33 cellular contexts compared by ENCODE assay signal in the genomic region with DNA sequence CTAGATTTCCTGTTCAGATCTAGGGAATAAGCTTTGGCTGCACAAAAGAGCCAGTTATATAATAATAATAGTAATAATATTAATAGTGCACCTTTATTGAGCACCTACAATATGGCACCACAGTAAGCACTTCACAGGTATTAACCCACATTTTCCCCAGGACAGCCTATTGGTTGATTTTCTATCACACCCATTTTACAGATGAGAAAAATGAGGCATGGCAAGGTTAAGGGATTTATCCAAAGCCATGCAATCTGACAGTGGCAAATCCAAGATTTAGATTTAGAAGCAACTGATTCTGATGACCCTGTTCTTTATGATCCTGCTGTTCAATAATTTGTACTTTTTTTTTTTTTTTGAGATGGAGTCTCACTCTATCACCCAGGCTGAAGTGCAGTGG.
"Had no signal": no experiment of that assay in that cellular context is flagged by ENCODE, and none has a peak within 500 bp of the region (broad histone marks: within the 10 kb centered on the region; RNA-seq: fewer than 3 reads in every experiment).

No MANE protein-coding gene starts in this region.

- FAIRE-seq: astrocyte, bronchial epithelial cell had no signal

- DNase-seq: activated effector memory CD4-positive, alpha-beta T cell treated with anti-CD3 and anti-CD28 coated beads, Interleukin-2, amount 50 U/mL, for 16 hours; activated effector memory CD4-positive, alpha-beta T cell treated with Interleukin-2 at 50 U/mL for 16 hours; activated gamma-delta T cell; activated gamma-delta T cell treated with Interleukin-2 at 50 U/mL for 16 hours; activated naive CD4-positive, alpha-beta T cell; activated naive CD4-positive, alpha-beta T cell treated with anti-CD3 and anti-CD28 coated beads for 36 hours; activated naive CD4-positive, alpha-beta T cell treated with anti-CD3 and anti-CD28 coated beads, Interleukin-2, amount 10 ng/mL, durations not matched to agents 7 days and 5 days; activated naive CD4-positive, alpha-beta T cell treated with anti-CD3 and anti-CD28 coated beads, Interleukin-2, amount 50 U/mL, for 16 hours; activated naive CD4-positive, alpha-beta T cell treated with Interleukin-2 at 50 U/mL for 16 hours; activated naive CD8-positive, alpha-beta T cell treated with anti-CD3 and anti-CD28 coated beads for 36 hours; activated naive CD8-positive, alpha-beta T cell treated with anti-CD3 and anti-CD28 coated beads, Interleukin-2, amount 10 ng/mL, durations not matched to agents 7 days and 5 days; activated naive CD8-positive, alpha-beta T cell treated with anti-CD3 and anti-CD28 coated beads, Interleukin-2, amount 50 U/mL, for 24 hours; activated T-cell treated with anti-CD3 and anti-CD28 coated beads, Interleukin-2, amount 50 U/mL, for 24 hours; activated T-cell treated with anti-CD3 and anti-CD28 coated beads, Interleukin-2, amount 50 U/mL, for 4 hours; activated T-cell treated with anti-CD3 and anti-CD28 coated beads, Interleukin-2, amount 50 U/mL, for 48 hours; activated T-cell treated with anti-CD3 and anti-CD28 coated beads, Interleukin-2, amount 50 U/mL, for 72 hours; adrenal gland; amniotic stem cell; amygdala; anterior cingulate cortex; aorta; body of pancreas; brain microvascular endothelial cell; caudate nucleus; central memory CD4-positive, alpha-beta T cell; cerebellar nuclear complex had no signal

- H3K4me1 ChIP-seq: adrenal gland, ascending aorta, body of pancreas, breast epithelium had no signal

- H3K9me3 ChIP-seq: adrenal gland, ascending aorta, body of pancreas, breast epithelium had no signal

- H3K27me3 ChIP-seq: ascending aorta, body of pancreas, brain microvascular endothelial cell, breast epithelium had no signal

- H3K36me3 ChIP-seq: adrenal gland, ascending aorta, brain microvascular endothelial cell, breast epithelium, cardiac muscle cell had no signal

- H3K27ac ChIP-seq: adrenal gland, ascending aorta, body of pancreas, brain microvascular endothelial cell, breast epithelium, cardiac muscle cell had no signal

- H3K4me3 ChIP-seq: adrenal gland, ascending aorta, body of pancreas, breast epithelium, cardiac muscle cell had no signal

- ATAC-seq: activated naive CD4-positive, alpha-beta T cell treated with anti-CD3 and anti-CD28 coated beads, Interleukin-2, amount 50 U/mL, for 72 hours; activated naive CD8-positive, alpha-beta T cell treated with anti-CD3 and anti-CD28 coated beads, Interleukin-2, amount 50 U/mL, for 24 hours; activated T-cell treated with anti-CD3 and anti-CD28 coated beads, Interleukin-2, amount 50 U/mL, for 4 hours; activated T-cell treated with anti-CD3 and anti-CD28 coated beads, Interleukin-2, amount 50 U/mL, for 72 hours; activated T-helper 17 cell treated with anti-CD3 and anti-CD28 coated beads, Interleukin-2, amount 50 U/mL, for 72 hours; body of pancreas had no signal
